In genomic region chr22:33650244-33650643, GRCh38 we compare ENCODE assay signal across 26 cellular contexts.
DNase-seq lines count a peak whose midpoint lies in the region; ATAC-seq, FAIRE-seq and TF ChIP-seq lines count a peak whose summit lies in the region.
"Had no signal": no experiment of that assay in that cellular context is flagged by ENCODE, and none has a peak within 500 bp of the region (broad histone marks: within the 10 kb centered on the region; RNA-seq: fewer than 3 reads in every experiment).

No MANE protein-coding gene starts in this region.

- H3K27me3 ChIP-seq in K562 (ENCODE audit: control insufficient read depth in 2 of 2, insufficient read depth in 2 of 2, low read length in 2 of 2) = no peaks in the 10 kb centered on the region
- no peaks in the 10 kb centered on the region for H3K27me3 ChIP-seq in left ventricle myocardium inferior (ENCODE audit: low read depth)
- H3K27me3 ChIP-seq: BLaER1 had no signal

- no peak for TF ChIP-seq RAD21 in K562 (CRISPR knock-in tag; conservative IDR thresholded peaks at IDR 0.05 in 1 of 2, IDR thresholded peaks at IDR 0.05 in 1 of 2)

- H3K36me3 Mint-ChIP-seq in HFFc6 (ENCODE audit: low read depth) = peaks cover 19% of the 10 kb centered on the region; the same call in 1 of the 2 replicates
- H3K36me3 Mint-ChIP-seq: CD4-positive, alpha-beta memory T cell had no signal

- no peak for TF ChIP-seq EP300 in K562 (IDR thresholded peaks at IDR 0.05; ENCODE audit: low read length)

- no peak overlapping the region for H3K27ac Mint-ChIP-seq in HFFc6
- H3K27ac Mint-ChIP-seq: CD4-positive, alpha-beta memory T cell; GM23338 had no signal

- H3K9me3 Mint-ChIP-seq in HFFc6 = peaks cover 73% of the 10 kb centered on the region

- no peak overlapping the region for H2AFZ ChIP-seq in K562 (ENCODE audit: low read depth, low read length)
- H2AFZ ChIP-seq: GM23338, PC-9 had no signal

- intact Hi-C loops in K562 (cut with micrococcal nuclease) = no loop called here
- intact Hi-C loops in left ventricle myocardium inferior (cut with micrococcal nuclease) = no loop called here

- TF ChIP-seq CTCF in AG10803 (conservative IDR thresholded peaks at IDR 0.05; ENCODE audit: low read length) (no peak), K562 (IDR thresholded peaks at IDR 0.05 in 2 of 3, conservative IDR thresholded peaks at IDR 0.05 in 1 of 3; ENCODE audit: insufficient read depth in 2 of 3, low read depth in 1 of 3, low read length in 3 of 3) (no peak), left ventricle myocardium inferior (IDR thresholded peaks at IDR 0.05; ENCODE audit: borderline replicate concordance) (no peak), omental fat pad (IDR thresholded peaks at IDR 0.05) (no peak), HFFc6 (IDR thresholded peaks at IDR 0.05) (no peak)

- no peak for FAIRE-seq in K562 (lab: Jason Lieb, UNC)
- FAIRE-seq: A204.1, GM12892 had no signal

- in situ Hi-C loops in K562 (cut with MboI) = no loop called here

- H3K27me3 Mint-ChIP-seq in HFFc6 (ENCODE audit: insufficient read depth) = no peaks in the 10 kb centered on the region

- no TSS peak for BruUV-seq in K562 (replicated peaks; lab: Mats Ljungman, UMichigan)

- under 1% methylated on average over 17 of the region's 22 CpGs for WGBS in K562 (ENCODE audit: insufficient coverage, low coverage, missing lambda C conversion rate)

- no peaks in the 10 kb centered on the region for H3K9me3 ChIP-seq in K562 (replicated peaks; ENCODE audit: control insufficient read depth, insufficient read depth, low read depth, low read length)
- H3K9me3 ChIP-seq in left ventricle myocardium inferior (replicated peaks) = peaks cover 16% of the 10 kb centered on the region
- H3K9me3 ChIP-seq: Caco-2 had no signal

- H4K20me1 ChIP-seq in K562 (replicated peaks; ENCODE audit: control insufficient read depth, insufficient read depth, low read length) = no peaks in the 10 kb centered on the region
- H4K20me1 ChIP-seq: BLaER1 had no signal

- DNase-seq in AG10803 (ENCODE audit: low read depth) = no peak
- no peak for DNase-seq in K562 (ENCODE audit: extremely low read depth in 1 of 4, low spot score in 3 of 4)
- no peak for DNase-seq in left ventricle myocardium inferior
- no peak for DNase-seq in omental fat pad (ENCODE audit: low spot score)
- no peak for DNase-seq in HFFc6
- DNase-seq in NCI-H146 (lab: John Stamatoyannopoulos, UW) = no peak
- DNase-seq: Caco-2; CD4-positive, alpha-beta memory T cell; DMS 273 treated with DMSO at 0.1 percent for 48 hours; DND-41; KBM-7; MM.1S; NCI-H1048; NCI-H1417 treated with DMSO at 0.1 percent for 48 hours; NCI-H187 treated with DMSO at 0.1 percent for 48 hours; NCI-H510A; NCI-H748 treated with DMSO at 0.1 percent for 48 hours; PC-9; RPMI8226; SIG-M5 had no signal

- no peak overlapping the region for H3K27ac ChIP-seq in K562 (ENCODE audit: extremely low read depth, low read depth, low read length)
- H3K27ac ChIP-seq in left ventricle myocardium inferior (replicated peaks) = peak overlapping the region; percentile 39
- H3K27ac ChIP-seq: BLaER1, PC-9 had no signal

- TF ChIP-seq POLR2A in K562 (conservative IDR thresholded peaks at IDR 0.05) = no peak

- CTCF ChIA-PET in K562 (lab: Yijun Ruan, JAX; ENCODE audit: low intra/inter-chr PET ratio) = no interaction called here

- ATAC-seq in K562 (no peak), omental fat pad (ENCODE audit: low FRiP score) (peak; percentile 19), HG02763 (IDR thresholded peaks at IDR 0.05; ENCODE audit: unreplicated experiment) (no peak)
- ATAC-seq: GM23338, SK-N-SH treated with all-trans-retinoic acid at 6 μM for 48 hours had no signal

- no peaks in the 10 kb centered on the region for H3K4me1 ChIP-seq in K562 (replicated peaks in 1 of 2; ENCODE audit: control insufficient read depth in 2 of 2, insufficient read depth in 2 of 2, low read length in 2 of 2)
- peaks cover 40% of the 10 kb centered on the region for H3K4me1 ChIP-seq in left ventricle myocardium inferior
- H3K4me1 ChIP-seq: BLaER1, Caco-2 had no signal

- no peak overlapping the region for H3K4me3 Mint-ChIP-seq in HFFc6
- H3K4me3 Mint-ChIP-seq: CD4-positive, alpha-beta memory T cell; GM23338 had no signal

- H3K4me3 ChIP-seq in AG10803 (ENCODE audit: low read length) (peak overlapping the region; percentile 26; the same call in 1 of the 2 replicates), K562 (no peak overlapping the region), left ventricle myocardium inferior (no peak overlapping the region)
- H3K4me3 ChIP-seq: BLaER1, GM23338, PC-9 had no signal

- H3K9ac ChIP-seq in K562 (ENCODE audit: insufficient read depth in 1 of 2, low read depth in 2 of 2, low read length in 2 of 2) = no peak overlapping the region
- H3K9ac ChIP-seq: BLaER1 had no signal

- no peaks in the 10 kb centered on the region for H3K79me2 ChIP-seq in K562 (ENCODE audit: control insufficient read depth, insufficient read depth, low read length)

- no peak overlapping the region for H3K4me2 ChIP-seq in K562 (ENCODE audit: insufficient read depth, low read length)
- H3K4me2 ChIP-seq: BLaER1, GM23338, PC-9 had no signal

- no peaks in the 10 kb centered on the region for H3K36me3 ChIP-seq in K562 (ENCODE audit: control insufficient read depth, insufficient read depth, low read length)
- H3K36me3 ChIP-seq in left ventricle myocardium inferior = peaks cover 14% of the 10 kb centered on the region

- H3K4me1 Mint-ChIP-seq in HFFc6 (ENCODE audit: low read depth) = no peaks in the 10 kb centered on the region
- H3K4me1 Mint-ChIP-seq: CD4-positive, alpha-beta memory T cell had no signal

- no peaks in the 10 kb centered on the region for H3K9me1 ChIP-seq in K562 (ENCODE audit: control insufficient read depth, insufficient read depth, low read length)

- POLR2A ChIA-PET in K562 (lab: Yijun Ruan, JAX) = no interaction called here

TF ChIP-seq in K562, 482 proteins besides CTCF, POLR2A, EP300 and RAD21:
- TF ChIP-seq NRF1 (conservative IDR thresholded peaks at IDR 0.05 in 1 of 2, IDR thresholded peaks at IDR 0.05 in 1 of 2) = peak; percentile 33 to 52
- TF ChIP-seq PTRF (tag; IDR thresholded peaks at IDR 0.05) = no peak
